In genomic region chr22:27045103-27045940, GRCh38 we compare ENCODE assay signal across 13 cellular contexts.
A peak's percentile ranks its signal among the peaks of the same experiment; 100 is the strongest.
DNase-seq lines count a peak whose midpoint lies in the region; ATAC-seq and TF ChIP-seq lines count a peak whose summit lies in the region.
"Had no signal": no experiment of that assay in that cellular context is flagged by ENCODE, and none has a peak within 500 bp of the region (broad histone marks: within the 10 kb centered on the region; RNA-seq: fewer than 3 reads in every experiment).

No MANE protein-coding gene starts in this region.

- no peak for TF ChIP-seq CTCF in epithelial cell of esophagus (IDR thresholded peaks at IDR 0.05; ENCODE audit: insufficient read depth, low read depth, low read length, missing control alignments)
- TF ChIP-seq CTCF in coronary artery (IDR thresholded peaks at IDR 0.05), result no peak
- TF ChIP-seq CTCF in upper lobe of right lung (IDR thresholded peaks at IDR 0.05), result no peak

- H3K27me3 ChIP-seq in upper lobe of right lung, result peaks cover 17% of the 10 kb centered on the region
- H3K27me3 ChIP-seq: neutrophil, upper lobe of left lung had no signal

- intact Hi-C loops in upper lobe of right lung (cut with DNase I), result no loop called here

- H3K9me3 ChIP-seq in upper lobe of right lung, result no peaks in the 10 kb centered on the region
- H3K9me3 ChIP-seq: neutrophil, upper lobe of left lung had no signal

- H3K4me1 ChIP-seq in upper lobe of right lung, result no peaks in the 10 kb centered on the region
- H3K4me1 ChIP-seq: upper lobe of left lung had no signal

- no peaks in the 10 kb centered on the region for H3K36me3 ChIP-seq in upper lobe of right lung
- H3K36me3 ChIP-seq: neutrophil, upper lobe of left lung had no signal

- H3K27ac ChIP-seq in coronary artery (no peak overlapping the region), upper lobe of right lung (no peak overlapping the region)
- H3K27ac ChIP-seq: neutrophil, upper lobe of left lung had no signal

- DNase-seq in H4 (ENCODE audit: low spot score), result peak; percentile 49
- DNase-seq in NCI-H526 treated with DMSO at 0.1 percent for 48 hours (lab: John Stamatoyannopoulos, UW), result peak; percentile 97
- DNase-seq in epithelial cell of esophagus (ENCODE audit: low read depth), result peak; percentile 53
- DNase-seq in skeletal muscle cell (ENCODE audit: low read depth), result peak; percentile 16
- no peak for DNase-seq in coronary artery (ENCODE audit: low spot score)
- DNase-seq in upper lobe of right lung, result no peak
- DNase-seq: activated B cell treated with CpG ODN at 0.5 μM for 24 hours; activated effector memory CD4-positive, alpha-beta T cell treated with Interleukin-2 at 50 U/mL for 16 hours; RPMI8226; upper lobe of left lung had no signal

- H3K4me3 ChIP-seq in epithelial cell of esophagus (ENCODE audit: low read length), result no peak overlapping the region
- no peak overlapping the region for H3K4me3 ChIP-seq in skeletal muscle cell (ENCODE audit: low read depth, low read length)
- no peak overlapping the region for H3K4me3 ChIP-seq in coronary artery
- no peak overlapping the region for H3K4me3 ChIP-seq in upper lobe of right lung
- H3K4me3 ChIP-seq: upper lobe of left lung had no signal

- ATAC-seq in GM21526 (IDR thresholded peaks at IDR 0.05; ENCODE audit: low FRiP score, unreplicated experiment), result no peak
- no peak for ATAC-seq in upper lobe of right lung
- ATAC-seq: HCT116 had no signal

Comparison
In these comparisons a context has a peak if more than half of its experiments do, and no peak if none do; other contexts are left out.
1. DNase-seq: peak in H4 (single experiment), NCI-H526 treated with DMSO at 0.1 percent for 48 hours (single experiment), epithelial cell of esophagus (single experiment) and skeletal muscle cell (single experiment); none in coronary artery (single experiment) and upper lobe of right lung (single experiment).